8 cellular contexts compared by ENCODE assay signal in genomic region chr2:196592912-196593881, GRCh38. TPM values are rescaled to one million over a fixed set of nuclear protein-coding genes. Genes with fewer than 3 reads are reported as not detected.
DNase-seq lines count a peak whose midpoint lies in the region; ATAC-seq, FAIRE-seq and TF ChIP-seq lines count a peak whose summit lies in the region.

Gene HECW2, minus strand, starts transcription at chr2:196593554.

- FAIRE-seq in K562 (lab: Jason Lieb, UNC), result no peak

- POLR2A ChIA-PET in K562 (lab: Yijun Ruan, JAX), result interaction anchor here (0.6 to 1.3 kb wide), 2 partner anchors 14 to 160 kb away, joined by 3 to 5 read pairs; no protein-coding TSS in a partner anchor

- H3K79me2 ChIP-seq in K562 (ENCODE audit: control insufficient read depth, insufficient read depth, low read length), result no peaks in the 10 kb centered on the region

- H3K27ac ChIP-seq in K562 (ENCODE audit: extremely low read depth, low read depth, low read length), result no peak within 1 kb of the TSS

- no peak for TF ChIP-seq RAD21 in K562 (CRISPR knock-in tag; conservative IDR thresholded peaks at IDR 0.05 in 1 of 2, IDR thresholded peaks at IDR 0.05 in 1 of 2)

- H2AFZ ChIP-seq in K562 (ENCODE audit: low read depth, low read length), result no peak within 1 kb of the TSS

- ATAC-seq in GM18505 (IDR thresholded peaks at IDR 0.05; ENCODE audit: unreplicated experiment) (peak; percentile 55), HG03039 (IDR thresholded peaks at IDR 0.05; ENCODE audit: unreplicated experiment) (peak; percentile 53), K562 (peak; percentile 60)

- peak; percentile 66 for DNase-seq in AG10803 (ENCODE audit: low read depth)
- peak; percentile 91 for DNase-seq in NCI-H748 (lab: John Stamatoyannopoulos, UW; ENCODE audit: unreplicated experiment)
- DNase-seq in K562 (ENCODE audit: extremely low read depth in 1 of 4, low spot score in 3 of 4), result peak in 3 of 4 experiments; percentile 11 to 17 (median 13)
- peak in 46 of 51 donors; percentile 9 to 86 (median 60) for DNase-seq in hypothalamus (lab: John Stamatoyannopoulos, UW)
- DNase-seq in retina, result peak; percentile 88
- DNase-seq in NCI-H1048 (lab: John Stamatoyannopoulos, UW), result no peak

- no peaks in the 10 kb centered on the region for H3K9me1 ChIP-seq in K562 (ENCODE audit: control insufficient read depth, insufficient read depth, low read length)

- peaks cover 11 to 26% of the 10 kb centered on the region in 2 experiments for H3K27me3 ChIP-seq in K562 (ENCODE audit: control insufficient read depth in 2 of 2, insufficient read depth in 2 of 2, low read length in 2 of 2)

- WGBS in K562 (ENCODE audit: insufficient coverage, low coverage, missing lambda C conversion rate), result 17% methylated on average over 32 of the region's 125 CpGs

- H3K4me3 ChIP-seq in AG10803 (ENCODE audit: low read length), result peak within 1 kb of the TSS; percentile 78
- H3K4me3 ChIP-seq in K562, result peak within 1 kb of the TSS; percentile 30; the same call in 1 of the 2 replicates

- TF ChIP-seq POLR2A in GM18505 (IDR thresholded peaks at IDR 0.05; ENCODE audit: borderline replicate concordance, extremely low read depth, insufficient read depth, insufficient read length) (no peak), K562 (conservative IDR thresholded peaks at IDR 0.05) (no peak)

- peaks cover 0 to 15% of the 10 kb centered on the region in 2 experiments; a peak in 2 of 5 replicates for H3K4me1 ChIP-seq in K562 (replicated peaks in 1 of 2; ENCODE audit: control insufficient read depth in 2 of 2, insufficient read depth in 2 of 2, low read length in 2 of 2)

- in situ Hi-C loops in K562 (cut with MboI), result no loop called here

- no peak for TF ChIP-seq EP300 in K562 (IDR thresholded peaks at IDR 0.05; ENCODE audit: low read length)

- TF ChIP-seq CTCF in AG10803 (conservative IDR thresholded peaks at IDR 0.05; ENCODE audit: low read length), result no peak
- TF ChIP-seq CTCF in K562 (IDR thresholded peaks at IDR 0.05 in 2 of 3, conservative IDR thresholded peaks at IDR 0.05 in 1 of 3; ENCODE audit: insufficient read depth in 2 of 3, low read depth in 1 of 3, low read length in 3 of 3), result no peak

- no TSS peak for BruUV-seq in K562 (replicated peaks; lab: Mats Ljungman, UMichigan)

- CTCF ChIA-PET in K562 (lab: Yijun Ruan, JAX; ENCODE audit: low intra/inter-chr PET ratio), result interaction anchor here (0.6 kb wide), 1 partner anchor 1575 kb away, joined by 4 read pairs; no protein-coding TSS in a partner anchor

- no peaks in the 10 kb centered on the region for H3K9me3 ChIP-seq in K562 (replicated peaks; ENCODE audit: control insufficient read depth, insufficient read depth, low read depth, low read length)

- intact Hi-C loops in K562 (cut with micrococcal nuclease), result no loop called here

- H4K20me1 ChIP-seq in K562 (replicated peaks; ENCODE audit: control insufficient read depth, insufficient read depth, low read length), result no peaks in the 10 kb centered on the region

- peak within 1 kb of the TSS in 1 of 2 experiments; percentile 58; a peak in 1 of 4 replicates for H3K9ac ChIP-seq in K562 (ENCODE audit: insufficient read depth in 1 of 2, low read depth in 2 of 2, low read length in 2 of 2)

- H3K4me2 ChIP-seq in K562 (ENCODE audit: insufficient read depth, low read length), result peak within 1 kb of the TSS; percentile 37; the same call in 1 of the 2 replicates

- H3K36me3 ChIP-seq in K562 (ENCODE audit: control insufficient read depth, insufficient read depth, low read length), result no peaks in the 10 kb centered on the region

TF ChIP-seq in K562, 482 proteins besides CTCF, POLR2A, EP300 and RAD21:
- no peak for TF ChIP-seq SRSF9 (IDR thresholded peaks at IDR 0.05; ENCODE audit: borderline replicate concordance, low read depth, low read length)
- no peak for TF ChIP-seq MTA3 (IDR thresholded peaks at IDR 0.05; ENCODE audit: borderline replicate concordance)
- no peak for TF ChIP-seq AFF4 (CRISPR knock-in tag; IDR thresholded peaks at IDR 0.05)
- TF ChIP-seq GATA2 (CRISPR knock-in tag; IDR thresholded peaks at IDR 0.05), result no peak
- no peak for TF ChIP-seq FOXK2 (conservative IDR thresholded peaks at IDR 0.05 in 1 of 2, IDR thresholded peaks at IDR 0.05 in 1 of 2; ENCODE audit: low read depth in 2 of 2)
TF ChIP-seq in K562: peak in this region for 0.

RNA-seq across cellular contexts. Expression of gene HECW2, which starts in this region (rescaled TPM):
- 12.1 and 26.9 TPM in 2 replicates for total RNA-seq in K562 (2011; cell fraction: chromatin; rRNA removed; ENCODE audit: low replicate concordance)
- 5.0 and 6.3 TPM in 2 replicates for total RNA-seq in K562 (2011; cell fraction: nucleolus; rRNA removed)
- total RNA-seq in K562 (2011; cell fraction: nucleoplasm; rRNA removed), result 12.9 and 16.0 TPM in 2 replicates
- total RNA-seq in K562 (2014; rRNA removed), result 2.2 and 2.3 TPM in 2 replicates
- 2.8 and 3.0 TPM in 2 replicates for total RNA-seq in K562 (2014; rRNA removed; fragmentation: Illumina TruSeq; extraction: Trizol)
- 3.3 and 3.6 TPM in 2 replicates for total RNA-seq in K562 (2015; rRNA removed; fragmentation: Illumina TruSeq; extraction: Trizol)
- total RNA-seq in K562 (2021), result 2.5 and 5.2 TPM in 2 replicates
- 0.39 and 0.78 TPM in 2 replicates for polyA plus RNA-seq in K562 (2011; rRNA removed)
- polyA plus RNA-seq in K562 (2011; cell fraction: cytosol; rRNA removed), result 0.06 and 0.58 TPM in 2 replicates
- polyA plus RNA-seq in K562 (2011; cell fraction: nucleus; rRNA removed), result 0.94 and 1.5 TPM in 2 replicates
- polyA plus RNA-seq in K562 (2012), result 2.4 and 7.6 TPM in 2 replicates
- polyA plus RNA-seq in K562 (2014; fragmentation: Illumina TruSeq; extraction: Trizol), result 1.4 and 1.5 TPM in 2 replicates
- polyA plus RNA-seq in K562 (2014; fragmentation: Nextera tagmentation; extraction: Ambion mirVana), result 1 to 10 TPM in 1 of 2 experiments, under 1 TPM in 1; 0.41 to 1.4 TPM
- polyA plus RNA-seq in K562 (2014; rRNA removed), result 1.6 and 2.3 TPM in 2 replicates
- polyA minus RNA-seq in K562 (2011; rRNA and poly(A)+ RNA removed), result 0.81 and 2.0 TPM in 2 replicates
- 1.2 TPM in 1 of 2 replicates, not detected in the other for polyA minus RNA-seq in K562 (2011; cell fraction: cytosol; rRNA and poly(A)+ RNA removed)
- 1.3 and 1.9 TPM in 2 replicates for polyA minus RNA-seq in K562 (2011; cell fraction: nucleus; rRNA and poly(A)+ RNA removed)
